In the genomic region with DNA sequence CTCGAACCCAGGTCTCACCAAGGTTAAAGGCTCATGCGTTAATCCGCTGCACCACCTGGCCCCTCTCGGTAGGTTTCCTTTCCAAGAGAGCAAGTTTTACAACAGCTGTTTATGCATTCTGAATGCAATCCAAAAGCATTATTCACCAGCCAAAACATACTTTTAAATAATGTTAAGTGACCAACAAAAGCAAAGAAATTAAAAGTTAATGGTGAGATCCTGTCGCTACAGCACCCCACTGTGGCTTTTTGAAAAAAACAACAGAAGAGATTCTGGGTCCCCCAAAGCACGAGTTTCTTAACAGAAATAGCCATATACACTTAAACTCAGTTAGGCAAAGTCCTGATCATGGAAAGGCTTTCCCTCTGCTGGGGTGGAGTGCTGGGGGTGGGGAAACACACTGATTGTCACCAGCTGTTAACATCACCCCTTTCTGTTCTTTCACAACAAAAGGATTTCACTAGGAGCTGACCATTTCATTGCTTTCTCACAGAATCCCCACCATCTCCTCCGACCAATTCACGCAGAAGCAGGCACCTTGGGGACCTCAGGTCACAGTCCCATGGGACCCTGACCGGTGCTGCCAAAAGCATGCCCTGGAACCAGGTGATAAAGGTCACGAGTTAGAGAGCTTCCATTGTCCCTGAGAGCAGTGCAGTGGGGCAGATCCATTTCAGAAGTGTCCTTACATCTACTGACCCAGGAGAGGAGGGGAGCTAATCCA, we compare ENCODE assay signal across 9 cellular contexts. TPM values are rescaled to one million over a fixed set of nuclear protein-coding genes. Genes with fewer than 3 reads are reported as not detected.
A peak's percentile ranks its signal among the peaks of the same experiment; 100 is the strongest.
DNase-seq lines count a peak whose midpoint lies in the region; ATAC-seq, FAIRE-seq and TF ChIP-seq lines count a peak whose summit lies in the region.
"Had no signal": no experiment of that assay in that cellular context is flagged by ENCODE, and none has a peak within 500 bp of the region (broad histone marks: within the 10 kb centered on the region; RNA-seq: fewer than 3 reads in every experiment).

No MANE protein-coding gene starts in this region.

- H3K27me3 ChIP-seq in astrocyte (ENCODE audit: insufficient read depth, low read length) (no peaks in the 10 kb centered on the region), small intestine (ENCODE audit: control insufficient read depth in 2 of 2, insufficient read depth in 2 of 2, low read length in 2 of 2) (no peaks in the 10 kb centered on the region)

- H3K9ac ChIP-seq in astrocyte (ENCODE audit: low read length), result peak overlapping the region; percentile 16

- H3K27me3 Mint-ChIP-seq in astrocyte (ENCODE audit: low read depth, unreplicated experiment), result no peaks in the 10 kb centered on the region

- peak overlapping the region; percentile 20 for H3K27ac Mint-ChIP-seq in astrocyte (ENCODE audit: unreplicated experiment)
- H3K27ac Mint-ChIP-seq in activated naive CD4-positive, alpha-beta T cell treated with anti-CD3 and anti-CD28 coated beads, Interleukin-2, amount 50 U/mL, for 72 hours, result no peak overlapping the region

- peak overlapping the region; percentile 13 for H3K4me2 ChIP-seq in astrocyte (ENCODE audit: low read length)

- peak; percentile 45 for ATAC-seq in GM21447 (IDR thresholded peaks at IDR 0.05; ENCODE audit: unreplicated experiment)
- ATAC-seq in activated naive CD4-positive, alpha-beta T cell treated with anti-CD3 and anti-CD28 coated beads, Interleukin-2, amount 50 U/mL, for 72 hours, result no peak

- no peak overlapping the region for H3K4me3 ChIP-seq in astrocyte (ENCODE audit: insufficient read depth, low read depth, low read length)
- H3K4me3 ChIP-seq in small intestine (ENCODE audit: low read depth in 1 of 2, low read length in 2 of 2), result no peak overlapping the region

- no peak overlapping the region for H3K4me3 Mint-ChIP-seq in astrocyte (ENCODE audit: unreplicated experiment)

- no peak for TF ChIP-seq CTCF in astrocyte (IDR thresholded peaks at IDR 0.05; ENCODE audit: insufficient read depth, low read depth, low read length)

- 52 to 73% (median 69%) methylated on average over 10 of the region's 10 CpGs for WGBS in small intestine, 3 donors

- FAIRE-seq in astrocyte (lab: Jason Lieb, UNC) (no peak), small intestine (lab: Jason Lieb, UNC) (no peak)

- no peaks in the 10 kb centered on the region for H3K9me3 Mint-ChIP-seq in astrocyte (ENCODE audit: unreplicated experiment)
- no peaks in the 10 kb centered on the region for H3K9me3 Mint-ChIP-seq in activated naive CD4-positive, alpha-beta T cell treated with anti-CD3 and anti-CD28 coated beads, Interleukin-2, amount 50 U/mL, for 72 hours

- peaks cover 12% of the 10 kb centered on the region for H3K36me3 ChIP-seq in astrocyte (ENCODE audit: insufficient read depth, low read length)
- peaks cover 2 to 4% of the 10 kb centered on the region in 2 donors for H3K36me3 ChIP-seq in small intestine (ENCODE audit: control insufficient read depth in 2 of 2, insufficient read depth in 2 of 2, low read length in 2 of 2)

- H3K27ac ChIP-seq in astrocyte (ENCODE audit: low read depth, low read length), result peak overlapping the region; percentile 7
- H3K27ac ChIP-seq in small intestine (ENCODE audit: low read depth in 1 of 2, low read length in 1 of 2), result peak overlapping the region in 1 of 2 donors; percentile 47

- no peak overlapping the region for H2AFZ ChIP-seq in astrocyte (ENCODE audit: low read depth, low read length)

- H3K4me1 ChIP-seq in astrocyte (ENCODE audit: insufficient read depth, low read length), result peaks cover 11% of the 10 kb centered on the region
- peaks cover 0 to 6% of the 10 kb centered on the region in 2 donors for H3K4me1 ChIP-seq in small intestine (ENCODE audit: control insufficient read depth in 2 of 2, insufficient read depth in 1 of 2, low read depth in 1 of 2, low read length in 1 of 2)

- H3K4me1 Mint-ChIP-seq in astrocyte (ENCODE audit: low read depth, unreplicated experiment), result peaks cover 4% of the 10 kb centered on the region

- H3K36me3 Mint-ChIP-seq in astrocyte (ENCODE audit: low read depth, unreplicated experiment), result peaks cover 14% of the 10 kb centered on the region
- H3K36me3 Mint-ChIP-seq in activated naive CD4-positive, alpha-beta T cell treated with anti-CD3 and anti-CD28 coated beads, Interleukin-2, amount 50 U/mL, for 72 hours, result peaks cover 31 to 40% of the 10 kb centered on the region in 2 donors

- no peaks in the 10 kb centered on the region for H3K9me3 ChIP-seq in astrocyte (ENCODE audit: insufficient read depth, low read depth, low read length)
- no peaks in the 10 kb centered on the region for H3K9me3 ChIP-seq in small intestine (ENCODE audit: control insufficient read depth, low read depth)

- peak; percentile 66 for DNase-seq in astrocyte (ENCODE audit: low read depth)
- peak; percentile 50 for DNase-seq in iPS DF 19.7 (ENCODE audit: low read depth, low spot score)
- DNase-seq in stromal cell of bone marrow (ENCODE audit: low read depth), result peak; percentile 47
- DNase-seq in NCI-H1930 (lab: John Stamatoyannopoulos, UW), result no peak
- DNase-seq in NAMALWA (ENCODE audit: low spot score), result no peak
- DNase-seq in activated naive CD4-positive, alpha-beta T cell treated with anti-CD3 and anti-CD28 coated beads, Interleukin-2, amount 50 U/mL, for 72 hours (ENCODE audit: low spot score in 2 of 2), result no peak
- DNase-seq in small intestine, result no peak
- DNase-seq: erythroblast had no signal

- H4K20me1 ChIP-seq in astrocyte (ENCODE audit: insufficient read depth, low read length), result peaks cover 59% of the 10 kb centered on the region

- peaks cover 34% of the 10 kb centered on the region for H3K79me2 ChIP-seq in astrocyte (ENCODE audit: insufficient read depth, low read length)

RNA-seq across cellular contexts. Expression of gene ZNF827, which starts 51.2 kb away (rescaled TPM):
- total RNA-seq in astrocyte, result 35.7 and 39.7 TPM in 2 replicates
- total RNA-seq in activated naive CD4-positive, alpha-beta T cell treated with anti-CD3 and anti-CD28 coated beads, Interleukin-2, amount 50 U/mL, for 72 hours, result 10 to 100 TPM; 20.0 to 26.9 TPM
- polyA plus RNA-seq in small intestine, result 1 to 10 TPM; 3.5 to 7.8 (median 7.1) TPM

Comparison
In these comparisons a context has a peak if more than half of its experiments do, and no peak if none do; other contexts are left out.
1. DNase-seq: peak in astrocyte (single experiment), iPS DF 19.7 (single experiment) and stromal cell of bone marrow (single experiment); none in NCI-H1930 (0 of 2), NAMALWA (single experiment), activated naive CD4-positive, alpha-beta T cell treated with anti-CD3 and anti-CD28 coated beads, Interleukin-2, amount 50 U/mL, for 72 hours (0 of 2) and small intestine (single experiment).